14 cellular contexts compared by ENCODE assay signal in genomic region chr7:128403676-128404075, GRCh38. TPM values are rescaled to one million over a fixed set of nuclear protein-coding genes. Genes with fewer than 3 reads are reported as not detected.
A peak's percentile ranks its signal among the peaks of the same experiment; 100 is the strongest.
DNase-seq lines count a peak whose midpoint lies in the region; ATAC-seq and TF ChIP-seq lines count a peak whose summit lies in the region.
"Had no signal": no experiment of that assay in that cellular context is flagged by ENCODE, and none has a peak within 500 bp of the region (broad histone marks: within the 10 kb centered on the region; RNA-seq: fewer than 3 reads in every experiment).

No MANE protein-coding gene starts in this region.

- ATAC-seq in stimulated activated naive CD8-positive, alpha-beta T cell treated with anti-CD3 and anti-CD28 coated beads, Interleukin-15, Interleukin-2, amounts not matched to agents 100 U/mL and 50 U/mL, for 24 hours = no peak
- ATAC-seq in WTC11 (no peak), GM21390 (IDR thresholded peaks at IDR 0.05; ENCODE audit: unreplicated experiment) (no peak), GM18907 (IDR thresholded peaks at IDR 0.05; ENCODE audit: unreplicated experiment) (no peak)

- no peaks in the 10 kb centered on the region for H3K9me3 Mint-ChIP-seq in stimulated activated naive CD8-positive, alpha-beta T cell treated with anti-CD3 and anti-CD28 coated beads, Interleukin-15, Interleukin-2, amounts not matched to agents 100 ng/mL and 50 ng/mL, for 24 hours
- no peaks in the 10 kb centered on the region for H3K9me3 Mint-ChIP-seq in WTC11
- no peaks in the 10 kb centered on the region for H3K9me3 Mint-ChIP-seq in immature natural killer cell

- H3K36me3 Mint-ChIP-seq in stimulated activated naive CD8-positive, alpha-beta T cell treated with anti-CD3 and anti-CD28 coated beads, Interleukin-15, Interleukin-2, amounts not matched to agents 100 ng/mL and 50 ng/mL, for 24 hours (ENCODE audit: low read depth) = peaks cover 30% of the 10 kb centered on the region
- H3K36me3 Mint-ChIP-seq in WTC11 = 0 out of 2 replicates have a peak, but pooled peaks cover 3% of the 10 kb centered on the region
- peaks cover 11 to 26% (median 14%) of the 10 kb centered on the region in 3 donors for H3K36me3 Mint-ChIP-seq in immature natural killer cell

- TF ChIP-seq CTCF in WTC11 (IDR thresholded peaks at IDR 0.05) (no peak), brain microvascular endothelial cell (IDR thresholded peaks at IDR 0.05; ENCODE audit: low read depth, low read length, missing control alignments) (no peak)

- CTCF ChIA-PET in WTC11 (lab: Charles Lee) = interaction anchor here (1.5 to 3.1 kb wide), 5 partner anchors 14 to 56 kb away, joined by 4 to 23 read pairs (median 6); no protein-coding TSS in a partner anchor

- no peak for DNase-seq in stimulated activated naive CD8-positive, alpha-beta T cell treated with anti-CD3 and anti-CD28 coated beads, Interleukin-15, Interleukin-2, amounts not matched to agents 100 U/mL and 50 U/mL, for 24 hours
- no peak for DNase-seq in WTC11 (ENCODE audit: low spot score)
- no peak for DNase-seq in immature natural killer cell
- DNase-seq in brain microvascular endothelial cell = no peak
- DNase-seq in GOT3 (lab: John Stamatoyannopoulos, UW) = no peak
- DNase-seq: amniotic stem cell, dorsolateral prefrontal cortex, foreskin melanocyte, NCI-H1694 had no signal

- POLR2A ChIA-PET in WTC11 (lab: Charles Lee) = no interaction called here

- H3K4me3 Mint-ChIP-seq in stimulated activated naive CD8-positive, alpha-beta T cell treated with anti-CD3 and anti-CD28 coated beads, Interleukin-15, Interleukin-2, amounts not matched to agents 100 ng/mL and 50 ng/mL, for 24 hours = peak overlapping the region; percentile 91
- peak overlapping the region; percentile 11 for H3K4me3 Mint-ChIP-seq in WTC11
- peak overlapping the region in 4 of 5 donors; percentile 26 to 84 (median 83) for H3K4me3 Mint-ChIP-seq in immature natural killer cell

- peaks cover 19% of the 10 kb centered on the region for H3K36me3 ChIP-seq in brain microvascular endothelial cell (replicated peaks)

- H3K27ac ChIP-seq in brain microvascular endothelial cell = no peak overlapping the region

- H3K4me1 Mint-ChIP-seq in stimulated activated naive CD8-positive, alpha-beta T cell treated with anti-CD3 and anti-CD28 coated beads, Interleukin-15, Interleukin-2, amounts not matched to agents 100 ng/mL and 50 ng/mL, for 24 hours (ENCODE audit: low read depth) = peaks cover 35% of the 10 kb centered on the region
- H3K4me1 Mint-ChIP-seq in WTC11 (peaks cover 27% of the 10 kb centered on the region), immature natural killer cell (peaks cover 36 to 46% of the 10 kb centered on the region in 2 donors)

- H3K27ac Mint-ChIP-seq in stimulated activated naive CD8-positive, alpha-beta T cell treated with anti-CD3 and anti-CD28 coated beads, Interleukin-15, Interleukin-2, amounts not matched to agents 100 ng/mL and 50 ng/mL, for 24 hours = peak overlapping the region; percentile 30
- H3K27ac Mint-ChIP-seq in WTC11 = no peak overlapping the region
- H3K27ac Mint-ChIP-seq in immature natural killer cell = peak overlapping the region in 1 of 6 donors; percentile 40

- in situ Hi-C loops in brain microvascular endothelial cell (cut with HindIII; ENCODE audit: low pct_ligation_motif_present, low sequenced_read_pairs) = no loop called here

- no peaks in the 10 kb centered on the region for H3K27me3 ChIP-seq in brain microvascular endothelial cell (replicated peaks)
- H3K27me3 ChIP-seq: dorsolateral prefrontal cortex had no signal

- peaks cover 4% of the 10 kb centered on the region for H3K27me3 Mint-ChIP-seq in stimulated activated naive CD8-positive, alpha-beta T cell treated with anti-CD3 and anti-CD28 coated beads, Interleukin-15, Interleukin-2, amounts not matched to agents 100 ng/mL and 50 ng/mL, for 24 hours
- H3K27me3 Mint-ChIP-seq in WTC11 (ENCODE audit: low read depth) = peaks cover 38% of the 10 kb centered on the region
- H3K27me3 Mint-ChIP-seq in immature natural killer cell (ENCODE audit: low read depth in 3 of 3) = peaks cover 2 to 5% (median 2%) of the 10 kb centered on the region in 3 donors

- H3K4me3 ChIP-seq in brain microvascular endothelial cell (ENCODE audit: low read depth, low read length) = no peak overlapping the region

TF ChIP-seq in WTC11, 78 proteins besides CTCF, POLR2A, EP300 and RAD21:
- TF ChIP-seq USF2 (CRISPR knock-in tag; IDR thresholded peaks at IDR 0.05) (no peak), FOXK1 (CRISPR knock-in tag; IDR thresholded peaks at IDR 0.05) (no peak), E2F1 (CRISPR knock-in tag; IDR thresholded peaks at IDR 0.05) (no peak), NR3C1 (CRISPR knock-in tag; conservative IDR thresholded peaks at IDR 0.05; ENCODE audit: low read depth) (no peak), SOX15 (CRISPR knock-in tag; IDR thresholded peaks at IDR 0.05) (no peak), NFATC4 (CRISPR knock-in tag; IDR thresholded peaks at IDR 0.05) (no peak), CREM (CRISPR knock-in tag; IDR thresholded peaks at IDR 0.05) (no peak), NR2C2 (CRISPR knock-in tag; IDR thresholded peaks at IDR 0.05) (no peak), ATF6 (CRISPR knock-in tag; IDR thresholded peaks at IDR 0.05) (no peak), TP53 (CRISPR knock-in tag; IDR thresholded peaks at IDR 0.05) (no peak), ZNF317 (CRISPR knock-in tag; IDR thresholded peaks at IDR 0.05; ENCODE audit: borderline replicate concordance, low read depth) (no peak), GABPB1 (CRISPR knock-in tag; IDR thresholded peaks at IDR 0.05) (no peak), CBFB (CRISPR knock-in tag; IDR thresholded peaks at IDR 0.05; ENCODE audit: low read depth) (no peak), GRHL2 (CRISPR knock-in tag; IDR thresholded peaks at IDR 0.05; ENCODE audit: insufficient replicate concordance, severe bottlenecking) (no peak), ZBTB21 (CRISPR knock-in tag; IDR thresholded peaks at IDR 0.05; ENCODE audit: borderline replicate concordance) (no peak), JUN (CRISPR knock-in tag; IDR thresholded peaks at IDR 0.05) (no peak)

RNA-seq across cellular contexts. Expression of gene IMPDH1, which starts 6.1 kb away (rescaled TPM):
- 42.8 to 54.2 TPM (median 44.1 TPM) in 3 replicates for total RNA-seq in WTC11 (2021)
- 10 to 100 TPM; 39.0 to 66.0 (median 53.3) TPM for polyA plus RNA-seq in immature natural killer cell

RNA-seq across cellular contexts. Expression of gene PRRT4, which starts 42.2 kb away (rescaled TPM):
- total RNA-seq in WTC11 (2021) = 0.92 to 1.5 TPM (median 1.2 TPM) in 3 replicates
- under 1 TPM in 1 of 3 donors, not detected in 2; 0.08 TPM for polyA plus RNA-seq in immature natural killer cell
- total RNA-seq: HT-29, kidney epithelial cell had no signal

RNA-seq across cellular contexts. Expression of gene HILPDA, which starts 52.0 kb away (rescaled TPM):
- total RNA-seq in WTC11 (2021) = 28.3 to 29.5 TPM (median 28.7 TPM) in 3 replicates
- 1 to 10 TPM; 5.7 to 6.5 (median 6.0) TPM for polyA plus RNA-seq in immature natural killer cell

RNA-seq across cellular contexts. Expression of gene RBM28, which starts 60.0 kb away (rescaled TPM):
- total RNA-seq in WTC11 (2021) = 51.5 to 66.1 TPM (median 56.2 TPM) in 3 replicates
- polyA plus RNA-seq in immature natural killer cell = 10 to 100 TPM in 1 of 3 donors, 1 to 10 TPM in 2; 3.0 to 14.1 (median 7.5) TPM

Comparison
In these comparisons a context has a peak if more than half of its experiments do, and no peak if none do; other contexts are left out.
1. H3K4me3 Mint-ChIP-seq: peak in every context shown above with its lines; median percentile 91 in stimulated activated naive CD8-positive, alpha-beta T cell treated with anti-CD3 and anti-CD28 coated beads, Interleukin-15, Interleukin-2, amounts not matched to agents 100 ng/mL and 50 ng/mL, for 24 hours; 83 in immature natural killer cell; 11 in WTC11.